Comparison of ENCODE assay signal across 27 cellular contexts in genomic region chr3:138539352-138539751, GRCh38.
"Had no signal": no experiment of that assay in that cellular context is flagged by ENCODE, and none has a peak within 500 bp of the region (broad histone marks: within the 10 kb centered on the region; RNA-seq: fewer than 3 reads in every experiment).

No MANE protein-coding gene starts in this region.

- DNase-seq: stimulated activated CD4-positive, alpha-beta T cell treated with anti-CD3 and anti-CD28 coated beads, Interleukin-2, amount 100 ng/mL, for 48 hours; stimulated activated CD4-positive, alpha-beta T cell treated with anti-CD3 and anti-CD28 coated beads, Interleukin-4, amount 100 ng/mL, for 1 hour; stimulated activated CD4-positive, alpha-beta T cell treated with anti-CD3 and anti-CD28 coated beads, Interleukin-4, amount 100 ng/mL, for 24 hours; stimulated activated CD4-positive, alpha-beta T cell treated with anti-CD3 and anti-CD28 coated beads, Interleukin-4, amount 100 ng/mL, for 4 hours; stimulated activated CD8-positive, alpha-beta memory T cell treated with anti-CD3 and anti-CD28 coated beads, Interleukin-4, amount 100 ng/mL, for 48 hours; stimulated activated naive B cell treated with anti-CD40 and anti-IgM and Interleukin-4, amounts not matched to agents 10 μg/mL and 1 μg/mL and 100 μg/mL, for 72 hours; stimulated activated naive CD4-positive, alpha-beta T cell; stimulated activated naive CD4-positive, alpha-beta T cell treated with Interleukin-2 at 50 U/mL for 16 hours; stimulated activated naive CD8-positive, alpha-beta T cell treated with anti-CD3 and anti-CD28 coated beads, Interleukin-15, amount 100 ng/mL, for 72 hours; stimulated activated naive CD8-positive, alpha-beta T cell treated with anti-CD3 and anti-CD28 coated beads, Interleukin-15, Interleukin-2, amounts not matched to agents 100 U/mL and 50 U/mL, for 24 hours; stomach; substantia nigra; testis; thyroid gland; tibial artery; transverse colon; trophoblast cell; upper lobe of left lung; upper lobe of right lung; uterus had no signal

- FAIRE-seq: urothelium cell line had no signal

- H3K36me3 ChIP-seq: uterus had no signal

- ATAC-seq: stimulated activated effector memory CD8-positive, alpha-beta T cell treated with anti-CD3 and anti-CD28 coated beads, Interleukin-12 subunit alpha, Interleukin-12 subunit beta, amount 100 ng/mL, for 72 hours; stimulated activated memory B cell treated with anti-CD40 and anti-IgM and Interleukin-4, amounts not matched to agents 10 μg/mL and 1 μg/mL and 100 μg/mL, for 72 hours; stimulated activated naive B cell treated with anti-CD40 and anti-IgM and Interleukin-4, amounts not matched to agents 10 μg/mL and 1 μg/mL and 100 μg/mL, for 72 hours; stimulated activated naive CD8-positive, alpha-beta T cell treated with anti-CD3 and anti-CD28 coated beads, Interleukin-15, amount 100 ng/mL, for 72 hours; stimulated activated naive CD8-positive, alpha-beta T cell treated with anti-CD3 and anti-CD28 coated beads, Interleukin-15, Interleukin-2, amounts not matched to agents 100 U/mL and 50 U/mL, for 24 hours; upper lobe of right lung had no signal

- H3K27me3 ChIP-seq: stomach, suprapubic skin, testis, thyroid gland, tibial artery, tibial nerve, transverse colon, upper lobe of left lung, upper lobe of right lung, uterus, vagina had no signal

- H3K4me1 ChIP-seq: stomach, suprapubic skin, testis, thyroid gland, tibial artery, tibial nerve, transverse colon, upper lobe of left lung, upper lobe of right lung, uterus, vagina had no signal

- H3K27ac ChIP-seq: stomach, suprapubic skin, testis, thoracic aorta, thyroid gland, tibial artery, tibial nerve, transverse colon, upper lobe of left lung, upper lobe of right lung, uterus, vagina had no signal

- H3K4me3 ChIP-seq: stomach, suprapubic skin, testis, thoracic aorta, thyroid gland, tibial artery, tibial nerve, transverse colon, upper lobe of left lung, upper lobe of right lung, uterus, vagina had no signal

- H3K9me3 ChIP-seq: testis, thyroid gland had no signal
